10 cellular contexts compared by ENCODE assay signal in the genomic region with DNA sequence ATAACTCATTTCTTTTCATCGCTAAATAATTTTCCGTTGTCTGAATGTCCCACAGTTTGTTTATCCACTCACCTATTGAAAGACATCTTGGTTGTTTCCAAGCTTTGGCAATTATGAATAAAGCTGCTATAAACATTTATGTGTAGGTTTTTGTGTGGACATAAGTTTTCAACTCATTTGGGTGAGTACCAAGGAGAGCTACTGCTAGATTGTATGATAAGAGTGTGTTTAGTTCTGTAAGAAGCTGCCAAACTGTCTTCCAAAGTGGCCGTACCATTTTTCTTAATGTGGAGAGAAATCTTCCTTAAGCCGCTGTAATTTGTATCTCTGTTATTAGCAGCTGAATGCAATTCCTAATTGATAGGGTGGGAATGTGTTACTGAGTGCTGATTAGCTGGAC. TPM values are rescaled to one million over a fixed set of nuclear protein-coding genes. Genes with fewer than 3 reads are reported as not detected.
"Had no signal": no experiment of that assay in that cellular context is flagged by ENCODE, and none has a peak within 500 bp of the region (broad histone marks: within the 10 kb centered on the region; RNA-seq: fewer than 3 reads in every experiment).

No MANE protein-coding gene starts in this region.

- H3K9me3 Mint-ChIP-seq: GM23338, H9, HFFc6 had no signal

- H3K9ac ChIP-seq: KMS-11 had no signal

- H3K27ac ChIP-seq: KMS-11 had no signal

- H2AFZ ChIP-seq: GM23338 had no signal

- H3K4me2 ChIP-seq: GM23338, KMS-11 had no signal

- FAIRE-seq: H1, H54, HTR-8/SVneo had no signal

- H3K4me3 ChIP-seq: GM23338 had no signal

- H3K4me3 Mint-ChIP-seq: GM23338, H9, HFFc6, IgD-negative memory B cell had no signal

- H3K36me3 Mint-ChIP-seq: IgD-negative memory B cell had no signal

- DNase-seq: H9, HCEC 1CT, HFFc6, KBM-7 had no signal

- H3K27ac Mint-ChIP-seq: GM23338, H9, HFFc6, IgD-negative memory B cell had no signal

- H3K4me1 Mint-ChIP-seq: IgD-negative memory B cell had no signal

RNA-seq across cellular contexts. Expression of a gene that starts 11.4 kb away (rescaled TPM):
- polyA plus RNA-seq: IgD-negative memory B cell had no signal
